In genomic region chr7:117468174-117468573, GRCh38 we compare ENCODE assay signal across 1 cellular context.
TF ChIP-seq lines count a peak whose summit lies in the region.

No MANE protein-coding gene starts in this region.

TF ChIP-seq in GM12878, 131 proteins besides CTCF, POLR2A, EP300 and RAD21:
- TF ChIP-seq CHD2 (IDR thresholded peaks at IDR 0.05; ENCODE audit: borderline replicate concordance, low read depth, low read length), result no peak
- no peak for TF ChIP-seq ASH2L (IDR thresholded peaks at IDR 0.05; ENCODE audit: borderline replicate concordance, low read depth)
- no peak for TF ChIP-seq RCOR1 (conservative IDR thresholded peaks at IDR 0.05; ENCODE audit: low read depth, low read length)
- TF ChIP-seq SUPT20H (IDR thresholded peaks at IDR 0.05; ENCODE audit: borderline replicate concordance, control insufficient read depth, low read depth, low read length), result no peak
- TF ChIP-seq TCF12 (IDR thresholded peaks at IDR 0.05; ENCODE audit: low read depth, low read length), result no peak
- no peak for TF ChIP-seq ZNF207 (IDR thresholded peaks at IDR 0.05; ENCODE audit: borderline replicate concordance)
